In the genomic region with DNA sequence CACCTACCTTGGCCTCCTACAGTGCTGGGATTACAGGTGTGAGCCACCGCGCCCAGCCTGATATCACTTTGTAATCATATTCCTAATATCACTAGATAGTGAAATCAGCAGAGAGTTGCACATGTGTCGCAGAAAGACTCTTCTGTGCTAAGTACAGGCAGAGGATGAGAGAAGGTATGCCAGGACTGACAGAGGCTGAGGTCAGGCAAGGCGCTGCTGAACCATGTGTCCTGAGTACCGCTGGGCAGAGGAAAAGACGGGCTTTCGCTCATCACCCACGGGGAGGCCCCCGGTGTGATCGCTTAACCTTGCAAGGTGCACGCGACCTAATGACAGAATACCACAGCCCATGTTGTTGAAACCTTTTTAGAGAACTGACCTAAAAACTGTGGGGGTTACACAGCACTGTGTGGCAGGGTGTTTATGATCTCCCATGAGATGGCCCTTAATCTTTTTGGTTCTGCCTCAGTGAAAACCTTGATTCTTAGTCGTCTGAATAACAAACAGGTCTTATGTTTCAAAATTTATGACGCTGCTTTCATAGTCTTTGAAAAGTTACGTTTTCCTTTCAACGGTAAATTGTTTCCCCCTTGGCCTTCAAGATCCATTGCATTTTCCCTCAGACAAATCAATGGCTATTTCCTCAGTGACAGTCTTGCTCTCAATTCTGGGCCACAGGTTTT, we compare ENCODE assay signal across 23 cellular contexts. TPM values are rescaled to one million over a fixed set of nuclear protein-coding genes. Genes with fewer than 3 reads are reported as not detected.
A peak's percentile ranks its signal among the peaks of the same experiment; 100 is the strongest.
DNase-seq lines count a peak whose midpoint lies in the region; ATAC-seq, FAIRE-seq and TF ChIP-seq lines count a peak whose summit lies in the region.
"Had no signal": no experiment of that assay in that cellular context is flagged by ENCODE, and none has a peak within 500 bp of the region (broad histone marks: within the 10 kb centered on the region; RNA-seq: fewer than 3 reads in every experiment).

No MANE protein-coding gene starts in this region.

- H3K9me3 ChIP-seq in H9 (ENCODE audit: control insufficient read depth, low read depth, low read length): no peaks in the 10 kb centered on the region
- no peaks in the 10 kb centered on the region for H3K9me3 ChIP-seq in GM12878 (replicated peaks; ENCODE audit: control insufficient read depth, insufficient read depth, low read length)
- H3K9me3 ChIP-seq: A549, Caco-2 had no signal

- no peak overlapping the region for H3K4me3 ChIP-seq in GM12878
- H3K4me3 ChIP-seq: A549, GM23338 had no signal

- no peak for TF ChIP-seq POLR2A in GM12878 (IDR thresholded peaks at IDR 0.05; ENCODE audit: low read depth, low read length)

- H3K4me2 ChIP-seq in H9 (ENCODE audit: insufficient read depth, insufficient read length, low read length): no peak overlapping the region
- H3K4me2 ChIP-seq in GM12878 (ENCODE audit: control insufficient read depth, insufficient read depth): no peak overlapping the region
- H3K4me2 ChIP-seq: A549, GM23338 had no signal

- H2AFZ ChIP-seq in H9 (ENCODE audit: low read length): no peak overlapping the region
- no peak overlapping the region for H2AFZ ChIP-seq in GM12878 (ENCODE audit: control insufficient read depth, low read depth, low read length)
- H2AFZ ChIP-seq: GM23338 had no signal

- TF ChIP-seq EP300 in GM12878 (IDR thresholded peaks at IDR 0.05; ENCODE audit: borderline replicate concordance in 1 of 2, control insufficient read depth in 1 of 2, low read depth in 2 of 2, low read length in 2 of 2): no peak

- no peak overlapping the region for H3K18ac ChIP-seq in H9 (ENCODE audit: insufficient read length, low read depth, low read length)

- H3K9ac ChIP-seq in H9 (ENCODE audit: extremely low read depth, insufficient read length, low read length): no peak overlapping the region
- no peak overlapping the region for H3K9ac ChIP-seq in GM12878 (ENCODE audit: control insufficient read depth, insufficient read depth, low read length)

- no peak overlapping the region; the same call in 1 of the 2 replicates for H3K14ac ChIP-seq in H9 (ENCODE audit: insufficient read depth, low read length)

- H3K4me1 Mint-ChIP-seq in H9 (peaks cover 2 to 6% of the 10 kb centered on the region in 2 experiments; a peak in 3 of 4 replicates), osteocyte (ENCODE audit: unreplicated experiment) (no peaks in the 10 kb centered on the region)

- H2BK20ac ChIP-seq in H9 (ENCODE audit: low read depth, low read length, poor library complexity, severe bottlenecking): no peak overlapping the region

- H4K20me1 ChIP-seq in H9 (ENCODE audit: control insufficient read depth, insufficient read depth, insufficient read length) (no peaks in the 10 kb centered on the region), GM12878 (ENCODE audit: control insufficient read depth, insufficient read depth) (no peaks in the 10 kb centered on the region)

- SMC1A ChIA-PET in GM12878 (lab: Charles Lee; ENCODE audit: uncharacterized antibody, unreplicated experiment): no interaction called here

- in situ Hi-C loops in GM12878 (cut with MboI): no loop called here

- peaks cover 17% of the 10 kb centered on the region for H3K27me3 Mint-ChIP-seq in H9 (ENCODE audit: low read depth)
- H3K27me3 Mint-ChIP-seq in osteocyte (ENCODE audit: unreplicated experiment): peaks cover 70% of the 10 kb centered on the region

- no peak overlapping the region for H4K91ac ChIP-seq in H9 (ENCODE audit: insufficient read length, low read depth, low read length)

- intact Hi-C loops in Right ventricle myocardium superior (cut with DNase I): no loop called here
- intact Hi-C loops in left cardiac atrium (cut with DNase I): no loop called here
- intact Hi-C loops in GM12878 (cut with micrococcal nuclease; ENCODE audit: unreplicated experiment): no loop called here

- no peaks in the 10 kb centered on the region for H3K23me2 ChIP-seq in H9 (ENCODE audit: insufficient read length, low read depth, low read length, poor library complexity, severe bottlenecking)

- H3K27ac Mint-ChIP-seq in H9 (no peak overlapping the region; a peak in 1 of 7 replicates), osteocyte (ENCODE audit: unreplicated experiment) (no peak overlapping the region)
- H3K27ac Mint-ChIP-seq: CD4-positive, alpha-beta T cell; GM23338 had no signal

- no peak overlapping the region for H3K23ac ChIP-seq in H9 (ENCODE audit: insufficient read length, low read depth, low read length)

- H4K5ac ChIP-seq in H9 (ENCODE audit: insufficient read length, low read depth, low read length): no peak overlapping the region

- H3K36me3 ChIP-seq in GM12878 (ENCODE audit: control insufficient read depth in 2 of 2, insufficient read depth in 2 of 2, low read length in 1 of 2): no peaks in the 10 kb centered on the region

- no peak overlapping the region for H2AK5ac ChIP-seq in H9 (ENCODE audit: insufficient read length, low read length)

- H2BK120ac ChIP-seq in H9 (ENCODE audit: low read depth, low read length, poor library complexity, severe bottlenecking): no peak overlapping the region

- CTCF ChIA-PET in GM12878 (lab: Yijun Ruan, JAX): no interaction called here

- no peak overlapping the region for H2BK12ac ChIP-seq in H9 (ENCODE audit: insufficient read length, low read depth, low read length)

- H2BK5ac ChIP-seq in H9 (ENCODE audit: insufficient read length, low read length): no peak overlapping the region

- TF ChIP-seq RAD21 in GM12878 (IDR thresholded peaks at IDR 0.05; ENCODE audit: insufficient read depth, low read depth, low read length): no peak

- H3K4me3 Mint-ChIP-seq in H9: no peak overlapping the region
- no peak overlapping the region for H3K4me3 Mint-ChIP-seq in osteocyte (ENCODE audit: unreplicated experiment)
- H3K4me3 Mint-ChIP-seq: CD4-positive, alpha-beta T cell; GM23338 had no signal

- no peaks in the 10 kb centered on the region; a peak in 1 of 5 replicates for H3K9me3 Mint-ChIP-seq in H9
- H3K9me3 Mint-ChIP-seq in osteocyte (ENCODE audit: unreplicated experiment): no peaks in the 10 kb centered on the region
- H3K9me3 Mint-ChIP-seq: CD4-positive, alpha-beta T cell; GM23338 had no signal

- no peak for FAIRE-seq in GM12878 (lab: Jason Lieb, UNC)
- FAIRE-seq: A549, D721Med, GM19239, H54, HepG2 had no signal

- no peak for TF ChIP-seq CTCF in H9 (conservative IDR thresholded peaks at IDR 0.05)
- no peak for TF ChIP-seq CTCF in GM12878 (IDR thresholded peaks at IDR 0.05 in 2 of 3, conservative IDR thresholded peaks at IDR 0.05 in 1 of 3; ENCODE audit: control insufficient read depth in 2 of 3, extremely low read depth in 1 of 3, insufficient read depth in 1 of 3, low read depth in 3 of 3, low read length in 3 of 3)
- TF ChIP-seq CTCF in osteocyte (IDR thresholded peaks at IDR 0.05): no peak
- no peak for TF ChIP-seq CTCF in omental fat pad (IDR thresholded peaks at IDR 0.05)

- no peaks in the 10 kb centered on the region for H3K4me1 ChIP-seq in H9 (ENCODE audit: insufficient read depth, low read length)
- H3K4me1 ChIP-seq in GM12878 (ENCODE audit: control insufficient read depth, insufficient read depth, low read length): no peaks in the 10 kb centered on the region
- H3K4me1 ChIP-seq: A549, Caco-2 had no signal

- RAD21 ChIA-PET in GM12878 (lab: Charles Lee; ENCODE audit: unreplicated experiment): no interaction called here

- DNase-seq in Right ventricle myocardium superior (no peak), left cardiac atrium (no peak), H9 (peak; percentile 19), GM12878 (ENCODE audit: low read depth, low spot score) (no peak), osteocyte (ENCODE audit: extremely low spot score, unreplicated experiment) (peak; percentile 76), omental fat pad (ENCODE audit: low spot score) (no peak)
- DNase-seq: AML-193; CD4-positive, alpha-beta T cell; DMS79; GDM1 had no signal

- H4K8ac ChIP-seq in H9 (replicated peaks; ENCODE audit: insufficient read length, low read depth, low read length): no peak overlapping the region

- no CpG with 5 or more reads among the region's 16 CpGs for WGBS in H9 (ENCODE audit: extremely low coverage, insufficient read length, low lambda C conversion rate)
- 55% methylated on average over 16 of the region's 16 CpGs for WGBS in GM12878 (ENCODE audit: insufficient coverage, insufficient replicate concordance, low lambda C conversion rate, missing lambda C conversion rate)

- POLR2A ChIA-PET in GM12878 (lab: Charles Lee): no interaction called here

- no TSS peak for BruUV-seq in GM12878 (replicated peaks; lab: Mats Ljungman, UMichigan)

- no peak overlapping the region for H2BK15ac ChIP-seq in H9 (ENCODE audit: low read depth, low read length)

- H3K79me1 ChIP-seq in H9 (ENCODE audit: insufficient read depth, low read depth, low read length, poor library complexity, severe bottlenecking): no peaks in the 10 kb centered on the region

- H3K79me2 ChIP-seq in H9 (ENCODE audit: insufficient read depth, low read length) (no peaks in the 10 kb centered on the region), GM12878 (ENCODE audit: control insufficient read depth, insufficient read depth, low read length) (no peaks in the 10 kb centered on the region)

- H3K36me3 Mint-ChIP-seq in H9 (ENCODE audit: insufficient read depth in 1 of 3, low read depth in 3 of 3): no peaks in the 10 kb centered on the region; a peak in 1 of 7 replicates
- no peaks in the 10 kb centered on the region for H3K36me3 Mint-ChIP-seq in osteocyte (ENCODE audit: unreplicated experiment)

- H3T11ph ChIP-seq in H9 (ENCODE audit: low read length): no peak overlapping the region

- no peak overlapping the region for H3K4ac ChIP-seq in H9 (ENCODE audit: low read depth, low read length)

- ATAC-seq in Right ventricle myocardium superior (ENCODE audit: poor library complexity) (peak; percentile 57), left cardiac atrium (no peak), GM12878 (peak; percentile 48), GM18873 (IDR thresholded peaks at IDR 0.05; ENCODE audit: low FRiP score, unreplicated experiment) (no peak), GM18519 (IDR thresholded peaks at IDR 0.05; ENCODE audit: low FRiP score, unreplicated experiment) (no peak), omental fat pad (ENCODE audit: low FRiP score) (no peak)
- ATAC-seq: A549, GM23338, HCT116, HepG2 had no signal

- H3K27ac ChIP-seq in H9 (ENCODE audit: insufficient read length, low read depth, low read length) (no peak overlapping the region), GM12878 (ENCODE audit: control insufficient read depth, insufficient read depth) (no peak overlapping the region)
- H3K27ac ChIP-seq: 22Rv1, A549, C4-2B had no signal

- no peak overlapping the region for H3K56ac ChIP-seq in H9 (ENCODE audit: insufficient read length, low read depth, low read length)

- H3K27me3 ChIP-seq in H9 (ENCODE audit: insufficient read depth, low read length) (no peaks in the 10 kb centered on the region), GM12878 (replicated peaks in 1 of 2; ENCODE audit: control insufficient read depth in 2 of 2, insufficient read depth in 2 of 2, low read length in 1 of 2) (peaks cover 0 to 3% of the 10 kb centered on the region in 2 experiments; a peak in 2 of 4 replicates)

RNA-seq across cellular contexts. Expression of gene GJA3, which starts 12.2 kb away (rescaled TPM):
- 13.9 TPM for total RNA-seq in Right ventricle myocardium superior
- total RNA-seq in left cardiac atrium: 1 to 10 TPM; 6.2 to 8.0 TPM
- total RNA-seq in H9 (2021): 0.83 and 0.92 TPM in 2 replicates
- total RNA-seq in GM12878 (2013; cell fraction: nucleolus; rRNA removed): not detected in 2 replicates
- total RNA-seq in GM12878 (2014; rRNA removed): 0.11 TPM in 1 of 2 replicates, not detected in the other
- 0.05 TPM in 1 of 2 replicates, not detected in the other for total RNA-seq in GM12878 (2014; rRNA removed; fragmentation: Illumina TruSeq; extraction: Trizol)
- total RNA-seq in GM12878 (2021): not detected in 2 replicates
- not detected for polyA plus RNA-seq in GM12878 (2011; ENCODE audit: low read depth)
- 0.08 and 0.17 TPM in 2 replicates for polyA plus RNA-seq in GM12878 (2011; rRNA removed)
- polyA plus RNA-seq in GM12878 (2011; cell fraction: cytosol; rRNA removed): 0.07 and 0.12 TPM in 2 replicates
- 0.07 and 0.10 TPM in 2 replicates for polyA plus RNA-seq in GM12878 (2011; cell fraction: nucleus; rRNA removed)
- 0.08 and 0.13 TPM in 2 replicates for polyA plus RNA-seq in GM12878 (2012)
- polyA plus RNA-seq in GM12878 (2014; fragmentation: Illumina TruSeq; extraction: Trizol): 0.04 TPM in 1 of 2 replicates, not detected in the other
- not detected for polyA plus RNA-seq in GM12878 (2014; fragmentation: Nextera tagmentation; extraction: Ambion mirVana)
- polyA plus RNA-seq in GM12878 (2014; rRNA removed): 0.03 TPM in 2 replicates
- under 1 TPM in 1 of 2 experiments, not detected in 1; 0.03 TPM for polyA plus RNA-seq in GM12878 (2016; fragmentation: Nextera tagmentation; extraction: Ambion mirVana)
- polyA minus RNA-seq in GM12878 (2011; rRNA and poly(A)+ RNA removed): 0.07 and 0.26 TPM in 2 replicates
- polyA minus RNA-seq in GM12878 (2011; cell fraction: cytosol; rRNA and poly(A)+ RNA removed): not detected in 2 replicates
- under 0.01 TPM in 1 of 2 replicates, not detected in the other for polyA minus RNA-seq in GM12878 (2011; cell fraction: nucleus; rRNA and poly(A)+ RNA removed)
- not detected in 2 replicates for total RNA-seq in osteocyte
- total RNA-seq in omental fat pad: 1 to 10 TPM in 1 of 4 donors, under 1 TPM in 2, not detected in 1; 0.19 to 1.6 (median 0.60) TPM
- total RNA-seq: CD4-positive, alpha-beta T cell had no signal

RNA-seq across cellular contexts. Expression of gene GJB2, which starts 44.1 kb away (rescaled TPM):
- total RNA-seq in Right ventricle myocardium superior: 0.38 TPM
- under 1 TPM in 1 of 2 donors, not detected in 1; 0.27 TPM for total RNA-seq in left cardiac atrium
- 0.28 and 0.59 TPM in 2 replicates for total RNA-seq in H9 (2021)
- not detected in 2 replicates for total RNA-seq in GM12878 (2013; cell fraction: nucleolus; rRNA removed)
- 0.16 and 0.28 TPM in 2 replicates for total RNA-seq in GM12878 (2014; rRNA removed)
- 0.28 and 0.31 TPM in 2 replicates for total RNA-seq in GM12878 (2014; rRNA removed; fragmentation: Illumina TruSeq; extraction: Trizol)
- 0.24 and 0.44 TPM in 2 replicates for total RNA-seq in GM12878 (2021)
- polyA plus RNA-seq in GM12878 (2011; ENCODE audit: low read depth): 0.38 TPM
- 0.56 and 1.1 TPM in 2 replicates for polyA plus RNA-seq in GM12878 (2011; rRNA removed)
- polyA plus RNA-seq in GM12878 (2011; cell fraction: cytosol; rRNA removed): 0.62 and 0.76 TPM in 2 replicates
- 0.37 and 0.42 TPM in 2 replicates for polyA plus RNA-seq in GM12878 (2011; cell fraction: nucleus; rRNA removed)
- 0.50 and 0.53 TPM in 2 replicates for polyA plus RNA-seq in GM12878 (2012)
- 0.24 and 0.28 TPM in 2 replicates for polyA plus RNA-seq in GM12878 (2014; fragmentation: Illumina TruSeq; extraction: Trizol)
- under 1 TPM in 1 of 2 experiments, not detected in 1; 0.07 TPM for polyA plus RNA-seq in GM12878 (2014; fragmentation: Nextera tagmentation; extraction: Ambion mirVana)
- 0.06 and 0.27 TPM in 2 replicates for polyA plus RNA-seq in GM12878 (2014; rRNA removed)
- under 1 TPM; 0.57 to 0.59 TPM for polyA plus RNA-seq in GM12878 (2016; fragmentation: Nextera tagmentation; extraction: Ambion mirVana)
- polyA minus RNA-seq in GM12878 (2011; rRNA and poly(A)+ RNA removed): 0.67 and 0.80 TPM in 2 replicates
- 0.53 TPM in 1 of 2 replicates, not detected in the other for polyA minus RNA-seq in GM12878 (2011; cell fraction: cytosol; rRNA and poly(A)+ RNA removed)
- 0.29 and 0.36 TPM in 2 replicates for polyA minus RNA-seq in GM12878 (2011; cell fraction: nucleus; rRNA and poly(A)+ RNA removed)
- 0.27 TPM in 1 of 2 replicates, not detected in the other for total RNA-seq in osteocyte
- 10 to 100 TPM in 1 of 4 donors, 1 to 10 TPM in 1, under 1 TPM in 1, not detected in 1; 0.63 to 13.5 (median 7.4) TPM for total RNA-seq in omental fat pad
- total RNA-seq: GM23338 had no signal
- polyA plus RNA-seq: BJ, GM23338 had no signal

Comparison
In these comparisons a context has a peak if more than half of its experiments do, and no peak if none do; other contexts are left out.
1. ATAC-seq: peak in Right ventricle myocardium superior (single experiment) and GM12878 (single experiment); none in left cardiac atrium (0 of 2), GM18873 (single experiment), GM18519 (single experiment) and omental fat pad (single experiment).
2. DNase-seq: peak in H9 (single experiment) and osteocyte (single experiment); none in Right ventricle myocardium superior (single experiment), left cardiac atrium (single experiment), GM12878 (single experiment) and omental fat pad (single experiment).